ENCODE assay signal across 8 cellular contexts in genomic region chr12:9039397-9039977, GRCh38.
DNase-seq lines count a peak whose midpoint lies in the region; ATAC-seq lines count a peak whose summit lies in the region.

No MANE protein-coding gene starts in this region.

- peaks cover 25% of the 10 kb centered on the region for H3K4me1 Mint-ChIP-seq in stimulated activated effector memory CD8-positive, alpha-beta T cell treated with anti-CD3 and anti-CD28 coated beads, Interleukin-12 subunit alpha, Interleukin-12 subunit beta, amount 100 ng/mL, for 72 hours

- peak; percentile 20 for DNase-seq in CMK (ENCODE audit: low read depth)
- DNase-seq in NCI-H2171 treated with DMSO at 0.1 percent for 48 hours (lab: John Stamatoyannopoulos, UW), result peak; percentile 32
- DNase-seq in astrocyte of the hippocampus (ENCODE audit: low read depth, low spot score), result peak; percentile 51
- peak; percentile 38 for DNase-seq in iPS DF 4.7 (ENCODE audit: extremely low read depth, low spot score)
- no peak for DNase-seq in stimulated activated effector memory CD8-positive, alpha-beta T cell treated with anti-CD3 and anti-CD28 coated beads, Interleukin-12 subunit alpha, Interleukin-12 subunit beta, amount 100 ng/mL, for 72 hours (ENCODE audit: low spot score in 2 of 2)

- H3K4me3 Mint-ChIP-seq in stimulated activated effector memory CD8-positive, alpha-beta T cell treated with anti-CD3 and anti-CD28 coated beads, Interleukin-12 subunit alpha, Interleukin-12 subunit beta, amount 100 ng/mL, for 72 hours, result no peak overlapping the region

- no peaks in the 10 kb centered on the region for H3K9me3 Mint-ChIP-seq in stimulated activated effector memory CD8-positive, alpha-beta T cell treated with anti-CD3 and anti-CD28 coated beads, Interleukin-12 subunit alpha, Interleukin-12 subunit beta, amount 100 ng/mL, for 72 hours

- H3K27ac Mint-ChIP-seq in stimulated activated effector memory CD8-positive, alpha-beta T cell treated with anti-CD3 and anti-CD28 coated beads, Interleukin-12 subunit alpha, Interleukin-12 subunit beta, amount 100 ng/mL, for 72 hours, result no peak overlapping the region

- peaks cover 9% of the 10 kb centered on the region for H3K36me3 Mint-ChIP-seq in stimulated activated effector memory CD8-positive, alpha-beta T cell treated with anti-CD3 and anti-CD28 coated beads, Interleukin-12 subunit alpha, Interleukin-12 subunit beta, amount 100 ng/mL, for 72 hours

- peak; percentile 53 for ATAC-seq in GM21390 (IDR thresholded peaks at IDR 0.05; ENCODE audit: unreplicated experiment)
- peak; percentile 67 for ATAC-seq in stimulated activated effector memory CD8-positive, alpha-beta T cell treated with anti-CD3 and anti-CD28 coated beads, Interleukin-12 subunit alpha, Interleukin-12 subunit beta, amount 100 ng/mL, for 72 hours
- ATAC-seq in GM21367 (IDR thresholded peaks at IDR 0.05; ENCODE audit: unreplicated experiment), result no peak
- ATAC-seq in HG03045 (IDR thresholded peaks at IDR 0.05; ENCODE audit: unreplicated experiment), result no peak

Comparison
In these comparisons a context has a peak if more than half of its experiments do, and no peak if none do; other contexts are left out.
1. DNase-seq: peak in CMK (single experiment), NCI-H2171 treated with DMSO at 0.1 percent for 48 hours (single experiment), astrocyte of the hippocampus (single experiment) and iPS DF 4.7 (single experiment); none in stimulated activated effector memory CD8-positive, alpha-beta T cell treated with anti-CD3 and anti-CD28 coated beads, Interleukin-12 subunit alpha, Interleukin-12 subunit beta, amount 100 ng/mL, for 72 hours (0 of 2).
2. ATAC-seq: peak in GM21390 (single experiment) and stimulated activated effector memory CD8-positive, alpha-beta T cell treated with anti-CD3 and anti-CD28 coated beads, Interleukin-12 subunit alpha, Interleukin-12 subunit beta, amount 100 ng/mL, for 72 hours (single experiment); none in GM21367 (single experiment) and HG03045 (single experiment).